12 cellular contexts compared by ENCODE assay signal in the genomic region with DNA sequence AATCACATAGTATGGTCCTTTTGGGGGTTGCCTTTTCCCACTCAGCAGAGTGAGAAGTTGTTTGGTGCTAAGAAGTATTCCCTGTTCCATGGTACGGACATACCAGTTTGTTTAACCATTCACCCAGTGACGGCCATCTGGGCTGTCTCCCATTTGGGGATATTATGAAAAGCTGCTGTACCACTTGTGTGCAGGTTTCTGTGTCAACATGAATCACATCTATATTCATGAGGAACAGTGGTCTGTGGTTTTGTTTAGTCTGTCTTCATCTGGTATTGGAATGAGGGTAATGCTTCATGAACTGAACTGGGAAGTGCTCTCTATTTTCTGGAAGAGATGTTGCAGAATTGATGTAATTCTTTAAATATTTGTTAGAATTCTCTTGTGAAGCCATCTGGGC.
A peak's percentile ranks its signal among the peaks of the same experiment; 100 is the strongest.
DNase-seq lines count a peak whose midpoint lies in the region; ATAC-seq and TF ChIP-seq lines count a peak whose summit lies in the region.
"Had no signal": no experiment of that assay in that cellular context is flagged by ENCODE, and none has a peak within 500 bp of the region (broad histone marks: within the 10 kb centered on the region; RNA-seq: fewer than 3 reads in every experiment).

No MANE protein-coding gene starts in this region.

- no peak for TF ChIP-seq CTCF in astrocyte of the cerebellum (IDR thresholded peaks at IDR 0.05; ENCODE audit: low read depth, low read length, missing control alignments)
- no peak for TF ChIP-seq CTCF in kidney epithelial cell (IDR thresholded peaks at IDR 0.05; ENCODE audit: insufficient read depth, low read length, poor library complexity, severe bottlenecking)
- no peak for TF ChIP-seq CTCF in left lung (IDR thresholded peaks at IDR 0.05)

- H3K4me3 ChIP-seq in astrocyte of the cerebellum (ENCODE audit: low read depth, low read length), result no peak overlapping the region
- H3K4me3 ChIP-seq in kidney epithelial cell (ENCODE audit: low read depth, low read length), result no peak overlapping the region
- H3K4me3 ChIP-seq in left lung, result no peak overlapping the region
- H3K4me3 ChIP-seq: prostate gland had no signal

- H3K27me3 ChIP-seq in kidney epithelial cell (ENCODE audit: control insufficient read depth, insufficient read depth, low read length) (no peaks in the 10 kb centered on the region), left lung (peaks cover 0 to 8% of the 10 kb centered on the region in 2 donors)

- DNase-seq in AG20443 (ENCODE audit: low spot score), result peak; percentile 86
- peak; percentile 71 for DNase-seq in HCEC 1CT
- peak; percentile 76 for DNase-seq in astrocyte of the cerebellum (ENCODE audit: low read depth)
- DNase-seq in kidney epithelial cell (ENCODE audit: low read depth), result peak; percentile 98
- DNase-seq in left lung, result no peak
- DNase-seq in NCI-H2227 treated with DMSO at 0.1 percent for 48 hours (lab: John Stamatoyannopoulos, UW), result no peak
- DNase-seq in left ventricle myocardium superior, result no peak
- DNase-seq: activated naive CD4-positive, alpha-beta T cell treated with anti-CD3 and anti-CD28 coated beads, Interleukin-2, amount 50 U/mL, for 16 hours; NCI-H187 treated with DMSO at 0.1 percent for 48 hours; stimulated activated naive CD8-positive, alpha-beta T cell treated with anti-CD3 and anti-CD28 coated beads, Interleukin-15, Interleukin-2, amounts not matched to agents 100 U/mL and 50 U/mL, for 24 hours had no signal

- no peak for ATAC-seq in HG02852 (IDR thresholded peaks at IDR 0.05; ENCODE audit: unreplicated experiment)
- no peak for ATAC-seq in left lung
- no peak for ATAC-seq in left ventricle myocardium superior
- ATAC-seq: stimulated activated naive CD8-positive, alpha-beta T cell treated with anti-CD3 and anti-CD28 coated beads, Interleukin-15, Interleukin-2, amounts not matched to agents 100 U/mL and 50 U/mL, for 24 hours had no signal

- in situ Hi-C loops in astrocyte of the cerebellum (cut with HindIII; ENCODE audit: low sequenced_read_pairs), result no loop called here

- intact Hi-C loops in left lung (cut with DNase I), result no loop called here
- intact Hi-C loops in left ventricle myocardium superior (cut with micrococcal nuclease), result loop anchor here (10.0 kb wide), 1 partner anchor 100 kb away; no protein-coding TSS in a partner anchor

- H3K36me3 ChIP-seq in kidney epithelial cell (ENCODE audit: control insufficient read depth, insufficient read depth, low read length), result no peaks in the 10 kb centered on the region
- H3K36me3 ChIP-seq in left lung, result no peaks in the 10 kb centered on the region
- H3K36me3 ChIP-seq: prostate gland had no signal

- H3K9me3 ChIP-seq in left lung, result no peaks in the 10 kb centered on the region
- H3K9me3 ChIP-seq: prostate gland had no signal

- H3K27ac ChIP-seq in left lung, result no peak overlapping the region
- H3K27ac ChIP-seq: prostate gland had no signal

- no peaks in the 10 kb centered on the region for H3K4me1 ChIP-seq in left lung

Comparison
In these comparisons a context has a peak if more than half of its experiments do, and no peak if none do; other contexts are left out.
1. DNase-seq: peak in AG20443 (single experiment), HCEC 1CT (single experiment), astrocyte of the cerebellum (single experiment) and kidney epithelial cell (single experiment); none in left lung (0 of 2), NCI-H2227 treated with DMSO at 0.1 percent for 48 hours (single experiment) and left ventricle myocardium superior (single experiment).